19 cellular contexts compared by ENCODE assay signal in genomic region chr2:33011406-33011805, GRCh38.
DNase-seq lines count a peak whose midpoint lies in the region; ATAC-seq and TF ChIP-seq lines count a peak whose summit lies in the region.
"Had no signal": no experiment of that assay in that cellular context is flagged by ENCODE, and none has a peak within 500 bp of the region (broad histone marks: within the 10 kb centered on the region; RNA-seq: fewer than 3 reads in every experiment).

No MANE protein-coding gene starts in this region.

- POLR2A ChIA-PET in RWPE1 (lab: Yijun Ruan, JAX; ENCODE audit: low non-redundant PET): no interaction called here

- whole genome bisulfite sequencing in esophagus muscularis mucosa: 83% methylated on average over 2 of the region's 2 CpGs

- H3K4me1 Mint-ChIP-seq in osteocyte (ENCODE audit: unreplicated experiment): peaks cover 42% of the 10 kb centered on the region
- no peaks in the 10 kb centered on the region for H3K4me1 Mint-ChIP-seq in stimulated activated naive B cell treated with anti-CD40 and anti-IgM and Interleukin-4, amounts not matched to agents 10 μg/mL and 1 μg/mL and 100 μg/mL, for 72 hours
- H3K4me1 Mint-ChIP-seq: B cell had no signal

- no peaks in the 10 kb centered on the region for H3K9me3 Mint-ChIP-seq in osteocyte (ENCODE audit: unreplicated experiment)
- no peaks in the 10 kb centered on the region for H3K9me3 Mint-ChIP-seq in stimulated activated naive B cell treated with anti-CD40 and anti-IgM and Interleukin-4, amounts not matched to agents 10 μg/mL and 1 μg/mL and 100 μg/mL, for 72 hours
- H3K9me3 Mint-ChIP-seq: CD8-positive, alpha-beta T cell had no signal

- H3K27ac ChIP-seq in cardiac muscle cell (peak overlapping the region; percentile 6), left ventricle myocardium inferior (replicated peaks) (no peak overlapping the region), SJCRH30 (peak overlapping the region; percentile 22), esophagus muscularis mucosa (replicated peaks in 1 of 4) (no peak overlapping the region), RWPE1 (no peak overlapping the region)
- H3K27ac ChIP-seq: BLaER1 treated with 17β-estradiol and CSF1 and Interleukin-3, amounts not matched to agents 10 nM and 100 nM had no signal

- CTCF ChIA-PET in RWPE1 (lab: Yijun Ruan, JAX): no interaction called here

- peaks cover 60% of the 10 kb centered on the region for H3K4me1 ChIP-seq in cardiac muscle cell (ENCODE audit: low read depth)
- peaks cover 50% of the 10 kb centered on the region for H3K4me1 ChIP-seq in left ventricle myocardium inferior
- peaks cover 45% of the 10 kb centered on the region for H3K4me1 ChIP-seq in SJCRH30
- peaks cover 0 to 23% (median 18%) of the 10 kb centered on the region in 4 donors for H3K4me1 ChIP-seq in esophagus muscularis mucosa
- H3K4me1 ChIP-seq: BLaER1 treated with 17β-estradiol and CSF1 and Interleukin-3, amounts not matched to agents 10 nM and 100 nM had no signal

- no peak for TF ChIP-seq CTCF in cardiac muscle cell (IDR thresholded peaks at IDR 0.05; ENCODE audit: low read depth, low read length)
- TF ChIP-seq CTCF in left ventricle myocardium inferior (IDR thresholded peaks at IDR 0.05; ENCODE audit: borderline replicate concordance): no peak
- no peak for TF ChIP-seq CTCF in esophagus muscularis mucosa (IDR thresholded peaks at IDR 0.05)
- no peak for TF ChIP-seq CTCF in osteocyte (IDR thresholded peaks at IDR 0.05)
- no peak for TF ChIP-seq CTCF in RWPE1 (conservative IDR thresholded peaks at IDR 0.05; ENCODE audit: low read depth)

- no peaks in the 10 kb centered on the region for H3K36me3 Mint-ChIP-seq in osteocyte (ENCODE audit: unreplicated experiment)
- no peaks in the 10 kb centered on the region for H3K36me3 Mint-ChIP-seq in stimulated activated naive B cell treated with anti-CD40 and anti-IgM and Interleukin-4, amounts not matched to agents 10 μg/mL and 1 μg/mL and 100 μg/mL, for 72 hours
- H3K36me3 Mint-ChIP-seq: CD8-positive, alpha-beta T cell had no signal

- no peak for TF ChIP-seq EP300 in esophagus muscularis mucosa (IDR thresholded peaks at IDR 0.05)

- H3K4me3 ChIP-seq in cardiac muscle cell (no peak overlapping the region), left ventricle myocardium inferior (no peak overlapping the region), SJCRH30 (no peak overlapping the region), esophagus muscularis mucosa (no peak overlapping the region)
- H3K4me3 ChIP-seq: BLaER1 treated with 17β-estradiol and CSF1 and Interleukin-3, amounts not matched to agents 10 nM and 100 nM had no signal

- H3K36me3 ChIP-seq in cardiac muscle cell: no peaks in the 10 kb centered on the region
- H3K36me3 ChIP-seq in left ventricle myocardium inferior: no peaks in the 10 kb centered on the region
- no peaks in the 10 kb centered on the region for H3K36me3 ChIP-seq in SJCRH30
- no peaks in the 10 kb centered on the region for H3K36me3 ChIP-seq in esophagus muscularis mucosa
- H3K36me3 ChIP-seq: BLaER1 treated with 17β-estradiol and CSF1 and Interleukin-3, amounts not matched to agents 10 nM and 100 nM had no signal

- ATAC-seq in stimulated activated naive B cell treated with anti-CD40 and anti-IgM and Interleukin-4, amounts not matched to agents 10 μg/mL and 1 μg/mL and 100 μg/mL, for 72 hours (replicated peaks): no peak
- ATAC-seq: CD8-positive, alpha-beta T cell; HCT116 had no signal

- no peak for TF ChIP-seq POLR2A in esophagus muscularis mucosa (IDR thresholded peaks at IDR 0.05; ENCODE audit: low read depth)

- DNase-seq in cardiac muscle cell (ENCODE audit: low read depth in 1 of 2, low spot score in 1 of 2) (no peak), left ventricle myocardium inferior (no peak), SJCRH30 (peak in 1 of 2 experiments; percentile 33), esophagus muscularis mucosa (ENCODE audit: extremely low spot score) (peak; percentile 26), osteocyte (ENCODE audit: extremely low spot score, unreplicated experiment) (no peak), RWPE1 (ENCODE audit: low spot score) (no peak), RKO (ENCODE audit: low spot score) (no peak)
- DNase-seq in stimulated activated naive B cell treated with anti-CD40 and anti-IgM and Interleukin-4, amounts not matched to agents 10 μg/mL and 1 μg/mL and 100 μg/mL, for 72 hours: no peak
- DNase-seq: 8988T; Calu3; CD8-positive, alpha-beta T cell; DMS79 treated with DMSO at 0.1 percent for 48 hours; GF-D8; GOT3; H7; HFFc6 had no signal

- H3K27ac Mint-ChIP-seq in osteocyte (ENCODE audit: unreplicated experiment): peak overlapping the region; percentile 28
- H3K27ac Mint-ChIP-seq in stimulated activated naive B cell treated with anti-CD40 and anti-IgM and Interleukin-4, amounts not matched to agents 10 μg/mL and 1 μg/mL and 100 μg/mL, for 72 hours: no peak overlapping the region
- H3K27ac Mint-ChIP-seq: B cell; CD8-positive, alpha-beta T cell had no signal

- intact Hi-C loops in left ventricle myocardium inferior (cut with micrococcal nuclease): no loop called here
- intact Hi-C loops in esophagus muscularis mucosa (cut with DNase I): no loop called here

- no peak overlapping the region for H3K4me3 Mint-ChIP-seq in osteocyte (ENCODE audit: unreplicated experiment)
- H3K4me3 Mint-ChIP-seq in stimulated activated naive B cell treated with anti-CD40 and anti-IgM and Interleukin-4, amounts not matched to agents 10 μg/mL and 1 μg/mL and 100 μg/mL, for 72 hours: no peak overlapping the region
- H3K4me3 Mint-ChIP-seq: B cell; CD8-positive, alpha-beta T cell; HFFc6 had no signal

- no peaks in the 10 kb centered on the region for H3K9me3 ChIP-seq in cardiac muscle cell (ENCODE audit: low read depth)
- H3K9me3 ChIP-seq in left ventricle myocardium inferior (replicated peaks): no peaks in the 10 kb centered on the region
- no peaks in the 10 kb centered on the region for H3K9me3 ChIP-seq in SJCRH30 (replicated peaks)
- no peaks in the 10 kb centered on the region for H3K9me3 ChIP-seq in esophagus muscularis mucosa
- H3K9me3 ChIP-seq: BLaER1 treated with 17β-estradiol and CSF1 and Interleukin-3, amounts not matched to agents 10 nM and 100 nM had no signal

- no peaks in the 10 kb centered on the region for H3K27me3 Mint-ChIP-seq in osteocyte (ENCODE audit: unreplicated experiment)
- H3K27me3 Mint-ChIP-seq in stimulated activated naive B cell treated with anti-CD40 and anti-IgM and Interleukin-4, amounts not matched to agents 10 μg/mL and 1 μg/mL and 100 μg/mL, for 72 hours: peaks cover 9 to 18% of the 10 kb centered on the region in 2 donors
- H3K27me3 Mint-ChIP-seq: B cell had no signal

- H3K27me3 ChIP-seq in cardiac muscle cell (no peaks in the 10 kb centered on the region), left ventricle myocardium inferior (ENCODE audit: low read depth) (no peaks in the 10 kb centered on the region), SJCRH30 (no peaks in the 10 kb centered on the region), esophagus muscularis mucosa (no peaks in the 10 kb centered on the region)
- H3K27me3 ChIP-seq: BLaER1 treated with 17β-estradiol and CSF1 and Interleukin-3, amounts not matched to agents 10 nM and 100 nM had no signal

Comparison
In these comparisons a context has a peak if more than half of its experiments do, and no peak if none do; other contexts are left out.
1. H3K27ac ChIP-seq: peak in cardiac muscle cell (single experiment) and SJCRH30 (single experiment); none in left ventricle myocardium inferior (single experiment), esophagus muscularis mucosa (0 of 4) and RWPE1 (single experiment).